ENCODE assay signal across 1 cellular context in genomic region chr13:99614465-99614885, GRCh38.
A peak's percentile ranks its signal among the peaks of the same experiment; 100 is the strongest.
TF ChIP-seq lines count a peak whose summit lies in the region.

No MANE protein-coding gene starts in this region.

TF ChIP-seq in HepG2, 621 proteins besides CTCF, POLR2A, EP300 and RAD21 (continued from another document and continues in another):
- TF ChIP-seq ZBTB40 (IDR thresholded peaks at IDR 0.05) (no peak), ZBTB40 (CRISPR knock-in tag; IDR thresholded peaks at IDR 0.05) (no peak), ETV5 (CRISPR knock-in tag; IDR thresholded peaks at IDR 0.05; ENCODE audit: borderline replicate concordance) (no peak; the same call in 1 of the 2 replicates), ZNF670 (CRISPR knock-in tag; IDR thresholded peaks at IDR 0.05; ENCODE audit: borderline replicate concordance) (no peak), CBX1 (IDR thresholded peaks at IDR 0.05; ENCODE audit: low read depth) (no peak), ZNF605 (CRISPR knock-in tag; IDR thresholded peaks at IDR 0.05) (peak; percentile 51; the same call in 1 of the 2 replicates), BRCA1 (CRISPR knock-in tag; IDR thresholded peaks at IDR 0.05) (0 out of 2 replicates have a peak, but pooled peaks have one; percentile 29), TEAD3 (CRISPR knock-in tag; optimal IDR thresholded peaks at IDR 0.05; ENCODE audit: borderline replicate concordance) (peak; percentile 85), WIZ (CRISPR knock-in tag; IDR thresholded peaks at IDR 0.05) (no peak), ATF7-NPFF (CRISPR knock-in tag; IDR thresholded peaks at IDR 0.05; ENCODE audit: low read depth) (no peak), ZBTB33 (CRISPR knock-in tag; IDR thresholded peaks at IDR 0.05) (0 out of 2 replicates have a peak, but pooled peaks have one; percentile 17), STAG1 (CRISPR knock-in tag; IDR thresholded peaks at IDR 0.05) (peak; percentile 69), SOX5 (CRISPR knock-in tag; IDR thresholded peaks at IDR 0.05; ENCODE audit: borderline replicate concordance) (no peak), ZFP1 (CRISPR knock-in tag; IDR thresholded peaks at IDR 0.05) (no peak), ZMYM4 (CRISPR knock-in tag; IDR thresholded peaks at IDR 0.05) (peak; percentile 66), ZNF367 (CRISPR knock-in tag; IDR thresholded peaks at IDR 0.05; ENCODE audit: borderline replicate concordance) (no peak), U2AF1 (optimal IDR thresholded peaks at IDR 0.05; ENCODE audit: low read depth, low read length) (no peak), SALL1 (CRISPR knock-in tag; IDR thresholded peaks at IDR 0.05) (peak; percentile 42), SNAI1 (CRISPR knock-in tag; IDR thresholded peaks at IDR 0.05; ENCODE audit: borderline replicate concordance) (no peak), ELF4 (CRISPR knock-in tag; IDR thresholded peaks at IDR 0.05; ENCODE audit: borderline replicate concordance) (no peak), ZBTB25 (CRISPR knock-in tag; IDR thresholded peaks at IDR 0.05) (no peak), ZFP91 (CRISPR knock-in tag; IDR thresholded peaks at IDR 0.05; ENCODE audit: borderline replicate concordance) (peak; percentile 34; the same call in 1 of the 2 replicates), ZEB1 (IDR thresholded peaks at IDR 0.05; ENCODE audit: insufficient replicate concordance, low read depth) (peak; percentile 69), KMT2B (CRISPR knock-in tag; IDR thresholded peaks at IDR 0.05) (0 out of 2 replicates have a peak, but pooled peaks have one; percentile 25), ATM (IDR thresholded peaks at IDR 0.05; ENCODE audit: borderline replicate concordance) (no peak), ZNF687 (CRISPR knock-in tag; IDR thresholded peaks at IDR 0.05) (peak; percentile 74), REXO4 (CRISPR knock-in tag; IDR thresholded peaks at IDR 0.05; ENCODE audit: borderline replicate concordance) (no peak), KLF11 (CRISPR knock-in tag; IDR thresholded peaks at IDR 0.05) (no peak)
- TF ChIP-seq, protein P1, sequence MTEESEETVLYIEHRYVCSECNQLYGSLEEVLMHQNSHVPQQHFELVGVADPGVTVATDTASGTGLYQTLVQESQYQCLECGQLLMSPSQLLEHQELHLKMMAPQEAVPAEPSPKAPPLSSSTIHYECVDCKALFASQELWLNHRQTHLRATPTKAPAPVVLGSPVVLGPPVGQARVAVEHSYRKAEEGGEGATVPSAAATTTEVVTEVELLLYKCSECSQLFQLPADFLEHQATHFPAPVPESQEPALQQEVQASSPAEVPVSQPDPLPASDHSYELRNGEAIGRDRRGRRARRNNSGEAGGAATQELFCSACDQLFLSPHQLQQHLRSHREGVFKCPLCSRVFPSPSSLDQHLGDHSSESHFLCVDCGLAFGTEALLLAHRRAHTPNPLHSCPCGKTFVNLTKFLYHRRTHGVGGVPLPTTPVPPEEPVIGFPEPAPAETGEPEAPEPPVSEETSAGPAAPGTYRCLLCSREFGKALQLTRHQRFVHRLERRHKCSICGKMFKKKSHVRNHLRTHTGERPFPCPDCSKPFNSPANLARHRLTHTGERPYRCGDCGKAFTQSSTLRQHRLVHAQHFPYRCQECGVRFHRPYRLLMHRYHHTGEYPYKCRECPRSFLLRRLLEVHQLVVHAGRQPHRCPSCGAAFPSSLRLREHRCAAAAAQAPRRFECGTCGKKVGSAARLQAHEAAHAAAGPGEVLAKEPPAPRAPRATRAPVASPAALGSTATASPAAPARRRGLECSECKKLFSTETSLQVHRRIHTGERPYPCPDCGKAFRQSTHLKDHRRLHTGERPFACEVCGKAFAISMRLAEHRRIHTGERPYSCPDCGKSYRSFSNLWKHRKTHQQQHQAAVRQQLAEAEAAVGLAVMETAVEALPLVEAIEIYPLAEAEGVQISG (CRISPR knock-in tag; IDR thresholded peaks at IDR 0.05), result peak; percentile 43; the same call in 1 of the 2 replicates
- TF ChIP-seq, protein P2, sequence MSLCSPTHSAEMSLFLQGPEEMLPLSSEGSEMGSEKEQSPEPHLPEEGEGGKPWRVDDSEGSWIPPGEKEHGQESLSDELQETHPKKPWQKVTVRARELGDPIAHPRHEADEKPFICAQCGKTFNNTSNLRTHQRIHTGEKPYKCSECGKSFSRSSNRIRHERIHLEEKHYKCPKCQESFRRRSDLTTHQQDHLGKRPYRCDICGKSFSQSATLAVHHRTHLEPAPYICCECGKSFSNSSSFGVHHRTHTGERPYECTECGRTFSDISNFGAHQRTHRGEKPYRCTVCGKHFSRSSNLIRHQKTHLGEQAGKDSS (CRISPR knock-in tag; IDR thresholded peaks at IDR 0.05; ENCODE audit: borderline replicate concordance, low read depth), result peak; percentile 76; the same call in 1 of the 2 replicates
- TF ChIP-seq, protein P3, sequence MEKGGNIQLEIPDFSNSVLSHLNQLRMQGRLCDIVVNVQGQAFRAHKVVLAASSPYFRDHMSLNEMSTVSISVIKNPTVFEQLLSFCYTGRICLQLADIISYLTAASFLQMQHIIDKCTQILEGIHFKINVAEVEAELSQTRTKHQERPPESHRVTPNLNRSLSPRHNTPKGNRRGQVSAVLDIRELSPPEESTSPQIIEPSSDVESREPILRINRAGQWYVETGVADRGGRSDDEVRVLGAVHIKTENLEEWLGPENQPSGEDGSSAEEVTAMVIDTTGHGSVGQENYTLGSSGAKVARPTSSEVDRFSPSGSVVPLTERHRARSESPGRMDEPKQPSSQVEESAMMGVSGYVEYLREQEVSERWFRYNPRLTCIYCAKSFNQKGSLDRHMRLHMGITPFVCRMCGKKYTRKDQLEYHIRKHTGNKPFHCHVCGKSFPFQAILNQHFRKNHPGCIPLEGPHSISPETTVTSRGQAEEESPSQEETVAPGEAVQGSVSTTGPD (CRISPR knock-in tag; IDR thresholded peaks at IDR 0.05), result no peak
- TF ChIP-seq, protein P4, sequence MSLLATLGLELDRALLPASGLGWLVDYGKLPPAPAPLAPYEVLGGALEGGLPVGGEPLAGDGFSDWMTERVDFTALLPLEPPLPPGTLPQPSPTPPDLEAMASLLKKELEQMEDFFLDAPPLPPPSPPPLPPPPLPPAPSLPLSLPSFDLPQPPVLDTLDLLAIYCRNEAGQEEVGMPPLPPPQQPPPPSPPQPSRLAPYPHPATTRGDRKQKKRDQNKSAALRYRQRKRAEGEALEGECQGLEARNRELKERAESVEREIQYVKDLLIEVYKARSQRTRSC (CRISPR knock-in tag; IDR thresholded peaks at IDR 0.05; ENCODE audit: low read depth), result no peak
